16 cellular contexts compared by ENCODE assay signal in genomic region chr16:87959391-87959968, GRCh38. TPM values are rescaled to one million over a fixed set of nuclear protein-coding genes. Genes with fewer than 3 reads are reported as not detected.
A peak's percentile ranks its signal among the peaks of the same experiment; 100 is the strongest.
DNase-seq lines count a peak whose midpoint lies in the region; ATAC-seq and TF ChIP-seq lines count a peak whose summit lies in the region.
"Had no signal": no experiment of that assay in that cellular context is flagged by ENCODE, and none has a peak within 500 bp of the region (broad histone marks: within the 10 kb centered on the region; RNA-seq: fewer than 3 reads in every experiment).

No MANE protein-coding gene starts in this region.

- peaks cover 19% of the 10 kb centered on the region for H3F3A ChIP-seq in GM23248 (ENCODE audit: insufficient read depth)

- intact Hi-C loops in CD4-positive, alpha-beta T cell (cut with DNase I, micrococcal nuclease) = loop anchor here in 1 of 2 experiments (10.0 kb wide), 5 partner anchors 575 to 1405 kb away; partner anchors contain the start of gene MTHFSD
- intact Hi-C loops in sciatic nerve (cut with DNase I) = no loop called here

- H3K9me3 ChIP-seq in CD4-positive, alpha-beta T cell (ENCODE audit: control insufficient read depth, low read length) = no peaks in the 10 kb centered on the region
- H3K9me3 ChIP-seq in GM23248 (ENCODE audit: low read depth) = no peaks in the 10 kb centered on the region

- peaks cover 59% of the 10 kb centered on the region for H3K36me3 Mint-ChIP-seq in CD4-positive, alpha-beta T cell (ENCODE audit: low read depth)
- H3K36me3 Mint-ChIP-seq in HFFc6 (ENCODE audit: low read depth) (peaks cover 17% of the 10 kb centered on the region), nephron progenitor cell (ENCODE audit: low read depth) (peaks cover 19% of the 10 kb centered on the region)
- peaks cover 24% of the 10 kb centered on the region for H3K36me3 Mint-ChIP-seq in activated naive CD8-positive, alpha-beta T cell treated with anti-CD3 and anti-CD28 coated beads, Interleukin-2, amount 50 U/mL, for 24 hours (ENCODE audit: low read depth)

- CTCF ChIA-PET in CD4-positive, alpha-beta T cell (lab: Charles Lee) = no interaction called here

- H4K20me1 ChIP-seq in GM23248 (ENCODE audit: insufficient read depth) = no peaks in the 10 kb centered on the region

- no peak overlapping the region for H3K27ac ChIP-seq in CD4-positive, alpha-beta T cell (ENCODE audit: low read depth, low read length)
- H3K27ac ChIP-seq in GM23248 = no peak overlapping the region
- H3K27ac ChIP-seq: PC-9 had no signal

- no peak for DNase-seq in CD4-positive, alpha-beta T cell
- DNase-seq in HFFc6 = no peak
- no peak for DNase-seq in activated naive CD8-positive, alpha-beta T cell treated with anti-CD3 and anti-CD28 coated beads, Interleukin-2, amount 50 U/mL, for 24 hours
- no peak for DNase-seq in nephron progenitor cell
- DNase-seq in sciatic nerve (ENCODE audit: low spot score) = no peak
- DNase-seq in GM23248 = no peak
- DNase-seq in central memory CD4-positive, alpha-beta T cell = no peak
- DNase-seq: activated CD8-positive, alpha-beta memory T cell treated with anti-CD3 and anti-CD28 coated beads, Interleukin-2, amount 50 U/mL, for 48 hours; Calu3; NCI-H2171; PC-9; stimulated activated naive CD4-positive, alpha-beta T cell treated with Interleukin-2 at 50 U/mL for 16 hours; T-helper 9 cell had no signal

- POLR2A ChIA-PET in CD4-positive, alpha-beta T cell (lab: Charles Lee) = no interaction called here

- peaks cover 87% of the 10 kb centered on the region for H3K4me1 Mint-ChIP-seq in CD4-positive, alpha-beta T cell (ENCODE audit: low read depth)
- H3K4me1 Mint-ChIP-seq in HFFc6 (ENCODE audit: low read depth) (peaks cover 62% of the 10 kb centered on the region), nephron progenitor cell (peaks cover 87% of the 10 kb centered on the region)
- peaks cover 91% of the 10 kb centered on the region for H3K4me1 Mint-ChIP-seq in activated naive CD8-positive, alpha-beta T cell treated with anti-CD3 and anti-CD28 coated beads, Interleukin-2, amount 50 U/mL, for 24 hours

- no peak for TF ChIP-seq CTCF in CD4-positive, alpha-beta T cell (IDR thresholded peaks at IDR 0.05)
- TF ChIP-seq CTCF in HFFc6 (IDR thresholded peaks at IDR 0.05) = no peak
- TF ChIP-seq CTCF in nephron progenitor cell (IDR thresholded peaks at IDR 0.05) = no peak

- H3K27me3 ChIP-seq in CD4-positive, alpha-beta T cell (ENCODE audit: control insufficient read depth, insufficient read depth, low read length) = no peaks in the 10 kb centered on the region
- H3K27me3 ChIP-seq in GM23248 (replicated peaks; ENCODE audit: insufficient read depth) = no peaks in the 10 kb centered on the region

- peak overlapping the region; percentile 99 for H3K27ac Mint-ChIP-seq in CD4-positive, alpha-beta T cell
- H3K27ac Mint-ChIP-seq in HFFc6 (peak overlapping the region; percentile 31), nephron progenitor cell (peak overlapping the region; percentile 83)
- H3K27ac Mint-ChIP-seq in activated naive CD8-positive, alpha-beta T cell treated with anti-CD3 and anti-CD28 coated beads, Interleukin-2, amount 50 U/mL, for 24 hours = peak overlapping the region; percentile 84

- no peaks in the 10 kb centered on the region for H3K9me2 ChIP-seq in GM23248 (ENCODE audit: insufficient read depth)

- ATAC-seq in CD4-positive, alpha-beta T cell (ENCODE audit: poor library complexity) = no peak
- no peak for ATAC-seq in activated naive CD8-positive, alpha-beta T cell treated with anti-CD3 and anti-CD28 coated beads, Interleukin-2, amount 50 U/mL, for 24 hours
- no peak for ATAC-seq in sciatic nerve

- in situ Hi-C loops in GM23248 (cut with MboI) = no loop called here

- no peaks in the 10 kb centered on the region for H3K9me3 Mint-ChIP-seq in CD4-positive, alpha-beta T cell
- no peaks in the 10 kb centered on the region for H3K9me3 Mint-ChIP-seq in HFFc6
- H3K9me3 Mint-ChIP-seq in activated naive CD8-positive, alpha-beta T cell treated with anti-CD3 and anti-CD28 coated beads, Interleukin-2, amount 50 U/mL, for 24 hours = no peaks in the 10 kb centered on the region
- no peaks in the 10 kb centered on the region for H3K9me3 Mint-ChIP-seq in nephron progenitor cell

- WGBS in GM23248 (ENCODE audit: low coverage in 1 of 2, low lambda C conversion rate in 2 of 2, missing lambda C conversion rate in 2 of 2), 2 experiments = 95 to 98% methylated on average over 15 to 23 of the region's 23 CpGs

- peak overlapping the region; percentile 69 for H3K4me3 Mint-ChIP-seq in CD4-positive, alpha-beta T cell
- H3K4me3 Mint-ChIP-seq in HFFc6 = no peak overlapping the region
- peak overlapping the region; percentile 70 for H3K4me3 Mint-ChIP-seq in activated naive CD8-positive, alpha-beta T cell treated with anti-CD3 and anti-CD28 coated beads, Interleukin-2, amount 50 U/mL, for 24 hours
- no peak overlapping the region for H3K4me3 Mint-ChIP-seq in nephron progenitor cell

- H3K4me2 ChIP-seq in GM23248 (ENCODE audit: unreplicated experiment) = no peak overlapping the region
- H3K4me2 ChIP-seq: PC-9 had no signal

- no peaks in the 10 kb centered on the region; the same call in 1 of the 2 replicates for H3K36me3 ChIP-seq in GM23248 (ENCODE audit: low read depth)

- peaks cover 20% of the 10 kb centered on the region for H3K4me1 ChIP-seq in GM23248 (ENCODE audit: insufficient read depth)

- H3K9ac ChIP-seq in GM23248 = no peak overlapping the region

- no peak overlapping the region for H3K4me3 ChIP-seq in GM23248
- H3K4me3 ChIP-seq: PC-9 had no signal

- H3K27me3 Mint-ChIP-seq in CD4-positive, alpha-beta T cell = no peaks in the 10 kb centered on the region
- no peaks in the 10 kb centered on the region for H3K27me3 Mint-ChIP-seq in HFFc6 (ENCODE audit: insufficient read depth)
- H3K27me3 Mint-ChIP-seq in activated naive CD8-positive, alpha-beta T cell treated with anti-CD3 and anti-CD28 coated beads, Interleukin-2, amount 50 U/mL, for 24 hours = no peaks in the 10 kb centered on the region
- H3K27me3 Mint-ChIP-seq in nephron progenitor cell (ENCODE audit: low read depth, poor library complexity) = no peaks in the 10 kb centered on the region

- H2AFZ ChIP-seq in GM23248 = no peak overlapping the region
- H2AFZ ChIP-seq: PC-9 had no signal

- peaks cover 94% of the 10 kb centered on the region for H3K79me2 ChIP-seq in GM23248 (ENCODE audit: insufficient read depth)

RNA-seq across cellular contexts. Expression of gene BANP, which starts 8.2 kb away (rescaled TPM):
- total RNA-seq in CD4-positive, alpha-beta T cell = 10 to 100 TPM; 57.5 to 58.6 TPM
- total RNA-seq in HFFc6 (2021; fragmentation: NEBNext Ultra II Directional; extraction: Animal tissue kit (Norgen Biotek cat#: 25700)) = 10 to 100 TPM; 15.6 to 19.0 (median 16.2) TPM
- total RNA-seq in sciatic nerve = 32.3 TPM
- 14.3 and 14.8 TPM in 2 replicates for total RNA-seq in GM23248 (2014; rRNA removed; shearing (Covaris generic))
- polyA plus RNA-seq in GM23248 (2016; fragmentation: Nextera tagmentation; extraction: Ambion mirVana) = 14.8 and 15.9 TPM in 2 replicates

RNA-seq across cellular contexts. Expression of gene CA5A, which starts 23.2 kb away (rescaled TPM):
- not detected for total RNA-seq in CD4-positive, alpha-beta T cell
- not detected for total RNA-seq in HFFc6 (2021; fragmentation: NEBNext Ultra II Directional; extraction: Animal tissue kit (Norgen Biotek cat#: 25700))
- not detected for total RNA-seq in sciatic nerve
- not detected in 2 replicates for total RNA-seq in GM23248 (2014; rRNA removed; shearing (Covaris generic))
- not detected in 2 replicates for polyA plus RNA-seq in GM23248 (2016; fragmentation: Nextera tagmentation; extraction: Ambion mirVana)
- total RNA-seq: Calu3, lung microvascular endothelial cell, M059J, posterior vena cava had no signal

Comparison
In these comparisons a context has a peak if more than half of its experiments do, and no peak if none do; other contexts are left out.
1. H3K27ac Mint-ChIP-seq: peak in every context shown above with its lines; median percentile 99 in CD4-positive, alpha-beta T cell; 84 in activated naive CD8-positive, alpha-beta T cell treated with anti-CD3 and anti-CD28 coated beads, Interleukin-2, amount 50 U/mL, for 24 hours; 83 in nephron progenitor cell; 31 in HFFc6.
2. H3K4me3 Mint-ChIP-seq: peak in CD4-positive, alpha-beta T cell (single experiment) and activated naive CD8-positive, alpha-beta T cell treated with anti-CD3 and anti-CD28 coated beads, Interleukin-2, amount 50 U/mL, for 24 hours (single experiment); none in HFFc6 (single experiment) and nephron progenitor cell (single experiment).